9 cellular contexts compared by ENCODE assay signal in the genomic region with DNA sequence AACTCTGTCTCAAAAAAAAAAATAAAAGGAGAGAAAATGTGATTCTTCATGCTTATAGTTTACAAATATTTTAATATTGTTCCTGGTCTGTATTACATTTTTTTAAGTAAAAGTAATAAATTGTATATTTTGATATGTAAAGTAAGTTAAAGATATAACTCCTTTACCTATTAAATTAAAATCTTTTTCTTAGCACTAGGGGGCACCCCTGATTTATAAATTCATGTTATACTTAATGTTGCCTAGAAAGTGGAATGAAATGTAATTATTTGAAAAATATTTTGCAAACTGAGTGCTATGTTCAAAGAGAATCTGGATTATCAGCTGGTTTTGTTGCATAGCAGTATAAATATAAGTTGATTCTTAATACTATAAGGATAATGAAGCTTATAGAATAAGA. TPM values are rescaled to one million over a fixed set of nuclear protein-coding genes. Genes with fewer than 3 reads are reported as not detected.
A peak's percentile ranks its signal among the peaks of the same experiment; 100 is the strongest.
DNase-seq lines count a peak whose midpoint lies in the region; ATAC-seq and TF ChIP-seq lines count a peak whose summit lies in the region.
"Had no signal": no experiment of that assay in that cellular context is flagged by ENCODE, and none has a peak within 500 bp of the region (broad histone marks: within the 10 kb centered on the region; RNA-seq: fewer than 3 reads in every experiment).

No MANE protein-coding gene starts in this region.

- intact Hi-C loops in dorsolateral prefrontal cortex (cut with DNase I) = loop anchor here (5.0 to 10.0 kb wide), 2 partner anchors 591 to 593 kb away; partner anchors contain the start of gene AXDND1 (in 2 of the 2)

- no peaks in the 10 kb centered on the region for H3K27me3 ChIP-seq in dorsolateral prefrontal cortex
- H3K27me3 ChIP-seq: SJSA1 had no signal

- ATAC-seq in HG03520 (IDR thresholded peaks at IDR 0.05; ENCODE audit: unreplicated experiment) (no peak), HG03342 (IDR thresholded peaks at IDR 0.05; ENCODE audit: unreplicated experiment) (no peak)

- no peak overlapping the region for H3K4me3 ChIP-seq in dorsolateral prefrontal cortex
- H3K4me3 ChIP-seq: SJSA1 had no signal

- peak; percentile 31 to 77 (median 55) for TF ChIP-seq CTCF in dorsolateral prefrontal cortex (IDR thresholded peaks at IDR 0.05 in 54 of 56, conservative IDR thresholded peaks at IDR 0.05 in 2 of 56; ENCODE audit: low read depth in 1 of 56, partially characterized antibody in 56 of 56)

- H3K27ac ChIP-seq in dorsolateral prefrontal cortex = no peak overlapping the region
- H3K27ac ChIP-seq: SJSA1 had no signal

- DNase-seq in DMS153 treated with DMSO at 0.1 percent for 48 hours (lab: John Stamatoyannopoulos, UW; ENCODE audit: unreplicated experiment) = peak; percentile 6
- DNase-seq in DMS153 (lab: John Stamatoyannopoulos, UW) = no peak
- peak; percentile 14 for DNase-seq in NCI-H446 treated with DMSO at 0.1 percent for 48 hours (lab: John Stamatoyannopoulos, UW)
- DNase-seq in dorsolateral prefrontal cortex = no peak
- peak; percentile 35 for DNase-seq in renal cortical epithelial cell (ENCODE audit: low read depth)
- DNase-seq in activated CD4-positive, CD25-positive, alpha-beta regulatory T cell treated with anti-CD3 and anti-CD28 coated beads, Interleukin-2, amount 50 U/mL, for 72 hours = no peak

RNA-seq across cellular contexts. Expression of gene RALGPS2, which starts 49.2 kb away (rescaled TPM):
- total RNA-seq in dorsolateral prefrontal cortex = 10 to 100 TPM in 115 of 120 experiments, 1 to 10 TPM in 5; 6.9 to 25.1 (median 15.1) TPM
- total RNA-seq in renal cortical epithelial cell = 20.1 and 20.7 TPM in 2 replicates

Comparison
In these comparisons a context has a peak if more than half of its experiments do, and no peak if none do; other contexts are left out.
1. DNase-seq: peak in DMS153 treated with DMSO at 0.1 percent for 48 hours (single experiment), NCI-H446 treated with DMSO at 0.1 percent for 48 hours (single experiment) and renal cortical epithelial cell (single experiment); none in DMS153 (single experiment), dorsolateral prefrontal cortex (0 of 10) and activated CD4-positive, CD25-positive, alpha-beta regulatory T cell treated with anti-CD3 and anti-CD28 coated beads, Interleukin-2, amount 50 U/mL, for 72 hours (single experiment).